Comparison of ENCODE assay signal across 2 cellular contexts in genomic region chr4:169179609-169180526, GRCh38.
A peak's percentile ranks its signal among the peaks of the same experiment; 100 is the strongest.
TF ChIP-seq lines count a peak whose summit lies in the region.

No MANE protein-coding gene starts in this region.

TF ChIP-seq in liver, 16 proteins besides CTCF, POLR2A, EP300 and RAD21:
- TF ChIP-seq, protein P1, sequence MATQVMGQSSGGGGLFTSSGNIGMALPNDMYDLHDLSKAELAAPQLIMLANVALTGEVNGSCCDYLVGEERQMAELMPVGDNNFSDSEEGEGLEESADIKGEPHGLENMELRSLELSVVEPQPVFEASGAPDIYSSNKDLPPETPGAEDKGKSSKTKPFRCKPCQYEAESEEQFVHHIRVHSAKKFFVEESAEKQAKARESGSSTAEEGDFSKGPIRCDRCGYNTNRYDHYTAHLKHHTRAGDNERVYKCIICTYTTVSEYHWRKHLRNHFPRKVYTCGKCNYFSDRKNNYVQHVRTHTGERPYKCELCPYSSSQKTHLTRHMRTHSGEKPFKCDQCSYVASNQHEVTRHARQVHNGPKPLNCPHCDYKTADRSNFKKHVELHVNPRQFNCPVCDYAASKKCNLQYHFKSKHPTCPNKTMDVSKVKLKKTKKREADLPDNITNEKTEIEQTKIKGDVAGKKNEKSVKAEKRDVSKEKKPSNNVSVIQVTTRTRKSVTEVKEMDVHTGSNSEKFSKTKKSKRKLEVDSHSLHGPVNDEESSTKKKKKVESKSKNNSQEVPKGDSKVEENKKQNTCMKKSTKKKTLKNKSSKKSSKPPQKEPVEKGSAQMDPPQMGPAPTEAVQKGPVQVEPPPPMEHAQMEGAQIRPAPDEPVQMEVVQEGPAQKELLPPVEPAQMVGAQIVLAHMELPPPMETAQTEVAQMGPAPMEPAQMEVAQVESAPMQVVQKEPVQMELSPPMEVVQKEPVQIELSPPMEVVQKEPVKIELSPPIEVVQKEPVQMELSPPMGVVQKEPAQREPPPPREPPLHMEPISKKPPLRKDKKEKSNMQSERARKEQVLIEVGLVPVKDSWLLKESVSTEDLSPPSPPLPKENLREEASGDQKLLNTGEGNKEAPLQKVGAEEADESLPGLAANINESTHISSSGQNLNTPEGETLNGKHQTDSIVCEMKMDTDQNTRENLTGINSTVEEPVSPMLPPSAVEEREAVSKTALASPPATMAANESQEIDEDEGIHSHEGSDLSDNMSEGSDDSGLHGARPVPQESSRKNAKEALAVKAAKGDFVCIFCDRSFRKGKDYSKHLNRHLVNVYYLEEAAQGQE (IDR thresholded peaks at IDR 0.05): no peak
- TF ChIP-seq EGR1 (IDR thresholded peaks at IDR 0.05; ENCODE audit: low read depth in 2 of 2): no peak
- TF ChIP-seq GABPA (IDR thresholded peaks at IDR 0.05 in 1 of 2, conservative IDR thresholded peaks at IDR 0.05 in 1 of 2): no peak
- no peak for TF ChIP-seq RXRA (IDR thresholded peaks at IDR 0.05)
- TF ChIP-seq, protein P2, sequence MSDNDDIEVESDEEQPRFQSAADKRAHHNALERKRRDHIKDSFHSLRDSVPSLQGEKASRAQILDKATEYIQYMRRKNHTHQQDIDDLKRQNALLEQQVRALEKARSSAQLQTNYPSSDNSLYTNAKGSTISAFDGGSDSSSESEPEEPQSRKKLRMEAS (IDR thresholded peaks at IDR 0.05): peak; percentile 11
- TF ChIP-seq TAF1 (conservative IDR thresholded peaks at IDR 0.05): no peak
- peak; percentile 43 for TF ChIP-seq YY1 (IDR thresholded peaks at IDR 0.05)
- TF ChIP-seq, protein P3, sequence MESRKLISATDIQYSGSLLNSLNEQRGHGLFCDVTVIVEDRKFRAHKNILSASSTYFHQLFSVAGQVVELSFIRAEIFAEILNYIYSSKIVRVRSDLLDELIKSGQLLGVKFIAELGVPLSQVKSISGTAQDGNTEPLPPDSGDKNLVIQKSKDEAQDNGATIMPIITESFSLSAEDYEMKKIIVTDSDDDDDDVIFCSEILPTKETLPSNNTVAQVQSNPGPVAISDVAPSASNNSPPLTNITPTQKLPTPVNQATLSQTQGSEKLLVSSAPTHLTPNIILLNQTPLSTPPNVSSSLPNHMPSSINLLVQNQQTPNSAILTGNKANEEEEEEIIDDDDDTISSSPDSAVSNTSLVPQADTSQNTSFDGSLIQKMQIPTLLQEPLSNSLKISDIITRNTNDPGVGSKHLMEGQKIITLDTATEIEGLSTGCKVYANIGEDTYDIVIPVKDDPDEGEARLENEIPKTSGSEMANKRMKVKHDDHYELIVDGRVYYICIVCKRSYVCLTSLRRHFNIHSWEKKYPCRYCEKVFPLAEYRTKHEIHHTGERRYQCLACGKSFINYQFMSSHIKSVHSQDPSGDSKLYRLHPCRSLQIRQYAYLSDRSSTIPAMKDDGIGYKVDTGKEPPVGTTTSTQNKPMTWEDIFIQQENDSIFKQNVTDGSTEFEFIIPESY (IDR thresholded peaks at IDR 0.05): no peak
- no peak for TF ChIP-seq JUND (IDR thresholded peaks at IDR 0.05)
- TF ChIP-seq HNF4A (conservative IDR thresholded peaks at IDR 0.05): peak in 1 of 2 donors; percentile 28
- TF ChIP-seq FOXA2 (IDR thresholded peaks at IDR 0.05): peak; percentile 58
TF ChIP-seq in liver: peak in this region for 4.

TF ChIP-seq in HepG2, 621 proteins besides CTCF, POLR2A, EP300 and RAD21 (continued from another document):
- TF ChIP-seq SNAPC4 (CRISPR knock-in tag; IDR thresholded peaks at IDR 0.05) (no peak), ZNF20 (CRISPR knock-in tag; IDR thresholded peaks at IDR 0.05) (no peak), PHF20 (CRISPR knock-in tag; IDR thresholded peaks at IDR 0.05) (no peak), SMAD1 (CRISPR knock-in tag; IDR thresholded peaks at IDR 0.05; ENCODE audit: borderline replicate concordance, low read depth) (no peak), EEA1 (CRISPR knock-in tag; IDR thresholded peaks at IDR 0.05; ENCODE audit: borderline replicate concordance) (no peak), CHD2 (IDR thresholded peaks at IDR 0.05; ENCODE audit: low read depth, low read length) (no peak), FLYWCH1 (CRISPR knock-in tag; IDR thresholded peaks at IDR 0.05) (no peak), ZNF670 (CRISPR knock-in tag; IDR thresholded peaks at IDR 0.05; ENCODE audit: borderline replicate concordance) (no peak), SIX1 (CRISPR knock-in tag; IDR thresholded peaks at IDR 0.05; ENCODE audit: borderline replicate concordance) (no peak), SKI (IDR thresholded peaks at IDR 0.05; ENCODE audit: partially characterized antibody) (no peak), PHF21A (CRISPR knock-in tag; IDR thresholded peaks at IDR 0.05) (no peak)
- TF ChIP-seq, protein P4, sequence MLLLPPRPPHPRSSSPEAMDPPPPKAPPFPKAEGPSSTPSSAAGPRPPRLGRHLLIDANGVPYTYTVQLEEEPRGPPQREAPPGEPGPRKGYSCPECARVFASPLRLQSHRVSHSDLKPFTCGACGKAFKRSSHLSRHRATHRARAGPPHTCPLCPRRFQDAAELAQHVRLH (CRISPR knock-in tag; IDR thresholded peaks at IDR 0.05; ENCODE audit: borderline replicate concordance, low read depth): no peak
- TF ChIP-seq, protein P5, sequence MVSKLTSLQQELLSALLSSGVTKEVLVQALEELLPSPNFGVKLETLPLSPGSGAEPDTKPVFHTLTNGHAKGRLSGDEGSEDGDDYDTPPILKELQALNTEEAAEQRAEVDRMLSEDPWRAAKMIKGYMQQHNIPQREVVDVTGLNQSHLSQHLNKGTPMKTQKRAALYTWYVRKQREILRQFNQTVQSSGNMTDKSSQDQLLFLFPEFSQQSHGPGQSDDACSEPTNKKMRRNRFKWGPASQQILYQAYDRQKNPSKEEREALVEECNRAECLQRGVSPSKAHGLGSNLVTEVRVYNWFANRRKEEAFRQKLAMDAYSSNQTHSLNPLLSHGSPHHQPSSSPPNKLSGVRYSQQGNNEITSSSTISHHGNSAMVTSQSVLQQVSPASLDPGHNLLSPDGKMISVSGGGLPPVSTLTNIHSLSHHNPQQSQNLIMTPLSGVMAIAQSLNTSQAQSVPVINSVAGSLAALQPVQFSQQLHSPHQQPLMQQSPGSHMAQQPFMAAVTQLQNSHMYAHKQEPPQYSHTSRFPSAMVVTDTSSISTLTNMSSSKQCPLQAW (CRISPR knock-in tag; IDR thresholded peaks at IDR 0.05): no peak
- TF ChIP-seq, protein P6, sequence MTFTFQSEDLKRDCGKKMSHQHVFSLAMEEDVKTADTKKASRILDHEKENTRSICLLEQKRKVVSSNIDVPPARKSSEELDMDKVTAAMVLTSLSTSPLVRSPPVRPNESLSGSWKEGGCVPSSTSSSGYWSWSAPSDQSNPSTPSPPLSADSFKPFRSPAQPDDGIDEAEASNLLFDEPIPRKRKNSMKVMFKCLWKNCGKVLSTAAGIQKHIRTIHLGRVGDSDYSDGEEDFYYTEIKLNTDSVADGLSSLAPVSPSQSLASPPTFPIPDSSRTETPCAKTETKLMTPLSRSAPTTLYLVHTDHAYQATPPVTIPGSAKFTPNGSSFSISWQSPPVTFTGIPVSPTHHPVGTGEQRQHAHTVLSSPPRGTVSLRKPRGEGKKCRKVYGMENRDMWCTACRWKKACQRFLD (CRISPR knock-in tag; IDR thresholded peaks at IDR 0.05; ENCODE audit: borderline replicate concordance): no peak
TF ChIP-seq in HepG2: peak in this region for 0.
